Comparison of ENCODE assay signal across 15 cellular contexts in the genomic region with DNA sequence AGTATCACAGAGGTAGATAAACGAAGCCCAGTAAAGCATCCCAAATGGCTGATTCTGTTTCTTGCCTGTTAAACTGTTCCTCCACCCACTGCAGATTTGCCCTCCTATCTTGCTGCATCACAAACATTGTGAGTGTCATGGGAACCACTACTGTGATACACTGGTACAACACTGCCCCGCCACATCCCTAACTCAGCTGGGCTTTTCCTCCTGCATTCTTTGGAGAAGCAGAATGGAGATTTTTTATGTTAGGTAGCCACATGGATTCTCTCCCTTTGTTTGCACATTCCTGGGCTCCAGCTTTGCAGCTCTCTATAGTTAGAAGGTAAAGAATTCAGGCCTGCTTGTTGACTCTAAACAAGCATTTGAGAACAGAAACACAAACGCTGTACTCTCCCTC.
DNase-seq lines count a peak whose midpoint lies in the region; ATAC-seq and TF ChIP-seq lines count a peak whose summit lies in the region.
"Had no signal": no experiment of that assay in that cellular context is flagged by ENCODE, and none has a peak within 500 bp of the region (broad histone marks: within the 10 kb centered on the region; RNA-seq: fewer than 3 reads in every experiment).

No MANE protein-coding gene starts in this region.

- peaks cover 29% of the 10 kb centered on the region for H3K4me1 Mint-ChIP-seq in HFFc6 (ENCODE audit: low read depth)
- peaks cover 20% of the 10 kb centered on the region for H3K4me1 Mint-ChIP-seq in activated T-cell treated with anti-CD3 and anti-CD28 coated beads, Interleukin-2, amount 50 U/mL, for 72 hours (ENCODE audit: low read depth)

- no TSS peak for BruUV-seq in OCI-LY7 (replicated peaks; lab: Mats Ljungman, UMichigan)

- no peak overlapping the region for H2AFZ ChIP-seq in OCI-LY7 (ENCODE audit: low read length)

- no peak overlapping the region for H3K4me2 ChIP-seq in OCI-LY7 (ENCODE audit: low read length)

- no peaks in the 10 kb centered on the region for H3K27me3 Mint-ChIP-seq in HFFc6 (ENCODE audit: insufficient read depth)
- H3K27me3 Mint-ChIP-seq in activated T-cell treated with anti-CD3 and anti-CD28 coated beads, Interleukin-2, amount 50 U/mL, for 72 hours (ENCODE audit: low read depth): no peaks in the 10 kb centered on the region
- H3K27me3 Mint-ChIP-seq: activated CD8-positive, alpha-beta memory T cell treated with anti-CD3 and anti-CD28 coated beads, Interleukin-2, amount 10 ng/mL, durations not matched to agents 7 days and 5 days; CD4-positive, alpha-beta memory T cell had no signal

- no peaks in the 10 kb centered on the region for H3K9me2 ChIP-seq in OCI-LY7 (ENCODE audit: insufficient read depth, low read length)

- H3K36me3 ChIP-seq in brain microvascular endothelial cell (replicated peaks) (no peaks in the 10 kb centered on the region), OCI-LY7 (ENCODE audit: insufficient read depth, low read length) (peaks cover 60% of the 10 kb centered on the region)
- H3K36me3 ChIP-seq: breast epithelium had no signal

- H3K27ac ChIP-seq in brain microvascular endothelial cell (peak overlapping the region; percentile 66), OCI-LY7 (ENCODE audit: low read depth, low read length, poor library complexity, severe bottlenecking) (no peak overlapping the region)
- H3K27ac ChIP-seq: breast epithelium, suprapubic skin had no signal

- TF ChIP-seq CTCF in HFFc6 (IDR thresholded peaks at IDR 0.05) (no peak), brain microvascular endothelial cell (IDR thresholded peaks at IDR 0.05; ENCODE audit: low read depth, low read length, missing control alignments) (no peak), OCI-LY7 (conservative IDR thresholded peaks at IDR 0.05; ENCODE audit: low read length) (no peak)

- peaks cover 10% of the 10 kb centered on the region for H3K4me1 ChIP-seq in OCI-LY7 (ENCODE audit: insufficient read depth, low read length, poor library complexity, severe bottlenecking)
- H3K4me1 ChIP-seq: breast epithelium had no signal

- H3K9me3 Mint-ChIP-seq in HFFc6: no peaks in the 10 kb centered on the region
- no peaks in the 10 kb centered on the region for H3K9me3 Mint-ChIP-seq in activated T-cell treated with anti-CD3 and anti-CD28 coated beads, Interleukin-2, amount 50 U/mL, for 72 hours
- H3K9me3 Mint-ChIP-seq: CD4-positive, alpha-beta memory T cell; T-helper 2 cell treated with Interferon-gamma antibody and Interleukin-4, amounts not matched to agents 5 μg/mL and 100 μg/mL, for 36 hours had no signal

- intact Hi-C loops in OCI-LY7 (cut with micrococcal nuclease; ENCODE audit: unreplicated experiment): no loop called here

- POLR2A ChIA-PET in OCI-LY7 (lab: Charles Lee): no interaction called here

- H3K27me3 ChIP-seq in brain microvascular endothelial cell (replicated peaks): no peaks in the 10 kb centered on the region
- H3K27me3 ChIP-seq: breast epithelium, suprapubic skin had no signal

- H3K9me3 ChIP-seq in OCI-LY7 (ENCODE audit: low read length): no peaks in the 10 kb centered on the region
- H3K9me3 ChIP-seq: breast epithelium, suprapubic skin had no signal

- no peaks in the 10 kb centered on the region; the same call in none of the 2 replicates for H3K36me3 Mint-ChIP-seq in HFFc6 (ENCODE audit: low read depth)
- H3K36me3 Mint-ChIP-seq in activated T-cell treated with anti-CD3 and anti-CD28 coated beads, Interleukin-2, amount 50 U/mL, for 72 hours (ENCODE audit: insufficient read depth in 2 of 2): peaks cover 0 to 5% of the 10 kb centered on the region in 2 donors

- peak; percentile 57 for DNase-seq in AG08396 (ENCODE audit: low spot score)
- DNase-seq in HFFc6: peak; percentile 88
- DNase-seq in brain microvascular endothelial cell: peak; percentile 82
- DNase-seq in iris pigment epithelial cell (ENCODE audit: low read depth): peak; percentile 17
- no peak for DNase-seq in OCI-LY7 (ENCODE audit: low spot score)
- DNase-seq in DMS 273 treated with DMSO at 0.1 percent for 48 hours (lab: John Stamatoyannopoulos, UW): no peak
- no peak for DNase-seq in activated T-cell treated with anti-CD3 and anti-CD28 coated beads, Interleukin-2, amount 50 U/mL, for 72 hours
- DNase-seq: activated CD8-positive, alpha-beta memory T cell treated with anti-CD3 and anti-CD28 coated beads, Interleukin-2, amount 10 ng/mL, durations not matched to agents 7 days and 5 days; CD4-positive, alpha-beta memory T cell; stimulated activated CD4-positive, alpha-beta T cell treated with anti-CD3 and anti-CD28 coated beads, Interleukin-2, amount 100 ng/mL, for 48 hours had no signal

- ATAC-seq in HG03039 (IDR thresholded peaks at IDR 0.05; ENCODE audit: unreplicated experiment): no peak
- no peak for ATAC-seq in activated T-cell treated with anti-CD3 and anti-CD28 coated beads, Interleukin-2, amount 50 U/mL, for 72 hours (replicated peaks in 1 of 2)
- ATAC-seq: activated CD8-positive, alpha-beta memory T cell treated with anti-CD3 and anti-CD28 coated beads, Interleukin-2, amount 10 ng/mL, durations not matched to agents 7 days and 5 days; GM12878 had no signal

- H4K20me1 ChIP-seq in OCI-LY7 (ENCODE audit: insufficient read depth, low read length): no peaks in the 10 kb centered on the region

- in situ Hi-C loops in brain microvascular endothelial cell (cut with HindIII; ENCODE audit: low pct_ligation_motif_present, low sequenced_read_pairs): no loop called here

- CTCF ChIA-PET in OCI-LY7 (lab: Charles Lee; ENCODE audit: unreplicated experiment): no interaction called here

- H3K4me3 ChIP-seq in brain microvascular endothelial cell (ENCODE audit: low read depth, low read length) (no peak overlapping the region), OCI-LY7 (ENCODE audit: low read depth, low read length, poor library complexity, severe bottlenecking) (no peak overlapping the region)
- H3K4me3 ChIP-seq: breast epithelium, GM12878, suprapubic skin had no signal

- no peaks in the 10 kb centered on the region for H3K79me2 ChIP-seq in OCI-LY7 (ENCODE audit: insufficient read depth, low read depth, low read length)

- no peak overlapping the region for H3K4me3 Mint-ChIP-seq in HFFc6
- no peak overlapping the region for H3K4me3 Mint-ChIP-seq in activated T-cell treated with anti-CD3 and anti-CD28 coated beads, Interleukin-2, amount 50 U/mL, for 72 hours
- H3K4me3 Mint-ChIP-seq: activated CD8-positive, alpha-beta memory T cell treated with anti-CD3 and anti-CD28 coated beads, Interleukin-2, amount 10 ng/mL, durations not matched to agents 7 days and 5 days; T-helper 2 cell treated with Interferon-gamma antibody and Interleukin-4, amounts not matched to agents 5 μg/mL and 100 μg/mL, for 36 hours had no signal

- peak overlapping the region; percentile 88 for H3K27ac Mint-ChIP-seq in HFFc6
- no peak overlapping the region for H3K27ac Mint-ChIP-seq in activated T-cell treated with anti-CD3 and anti-CD28 coated beads, Interleukin-2, amount 50 U/mL, for 72 hours
- H3K27ac Mint-ChIP-seq: activated CD8-positive, alpha-beta memory T cell treated with anti-CD3 and anti-CD28 coated beads, Interleukin-2, amount 10 ng/mL, durations not matched to agents 7 days and 5 days; T-helper 2 cell treated with Interferon-gamma antibody and Interleukin-4, amounts not matched to agents 5 μg/mL and 100 μg/mL, for 36 hours had no signal

Comparison
In these comparisons a context has a peak if more than half of its experiments do, and no peak if none do; other contexts are left out.
1. DNase-seq: peak in AG08396 (single experiment), HFFc6 (single experiment), brain microvascular endothelial cell (single experiment) and iris pigment epithelial cell (single experiment); none in OCI-LY7 (single experiment), DMS 273 treated with DMSO at 0.1 percent for 48 hours (single experiment) and activated T-cell treated with anti-CD3 and anti-CD28 coated beads, Interleukin-2, amount 50 U/mL, for 72 hours (0 of 2).